Comparison of ENCODE assay signal across 8 cellular contexts in genomic region chr2:151999058-151999457, GRCh38.
DNase-seq lines count a peak whose midpoint lies in the region; ATAC-seq and TF ChIP-seq lines count a peak whose summit lies in the region.

No MANE protein-coding gene starts in this region.

- peak; percentile 74 for DNase-seq in D341Med (ENCODE audit: low spot score)
- peak; percentile 34 for DNase-seq in IMR-90
- DNase-seq in Peyer's patch, result peak in 2 of 3 donors; percentile 39 to 74
- peak; percentile 38 for DNase-seq in activated naive CD4-positive, alpha-beta T cell treated with anti-CD3 and anti-CD28 coated beads, Interleukin-2, amount 50 U/mL, for 16 hours
- peak; percentile 59 for DNase-seq in right atrium auricular region (ENCODE audit: low spot score)
- peak; percentile 6 to 42 (median 38) for DNase-seq in stimulated activated CD4-positive, alpha-beta T cell treated with anti-CD3 and anti-CD28 coated beads, Interleukin-12 subunit alpha, Interleukin-12 subunit beta, amount 100 ng/mL, for 48 hours (ENCODE audit: low read depth in 2 of 3, low spot score in 1 of 3)
- DNase-seq in NCI-H1048 (lab: John Stamatoyannopoulos, UW), result no peak

- TF ChIP-seq RAD21 in IMR-90 (IDR thresholded peaks at IDR 0.05; ENCODE audit: low read length), result peak; percentile 48

- TF ChIP-seq POLR2A in IMR-90 (IDR thresholded peaks at IDR 0.05; ENCODE audit: low read depth, low read length) (no peak), Peyer's patch (IDR thresholded peaks at IDR 0.05) (no peak)

- in situ Hi-C loops in IMR-90 (cut with MboI; ENCODE audit: low sequenced_read_pairs), result no loop called here

- no peak overlapping the region for H3K4me3 ChIP-seq in IMR-90 (ENCODE audit: insufficient read depth, low read depth, low read length)
- H3K4me3 ChIP-seq in Peyer's patch, result no peak overlapping the region
- no peak overlapping the region for H3K4me3 ChIP-seq in right atrium auricular region

- no peak overlapping the region for H4K91ac ChIP-seq in IMR-90 (ENCODE audit: insufficient read depth, low read depth, low read length)

- no peak overlapping the region for H3K4ac ChIP-seq in IMR-90 (ENCODE audit: low read depth, low read length)

- H3K79me1 ChIP-seq in IMR-90 (ENCODE audit: low read depth in 1 of 2, low read length in 2 of 2), result no peaks in the 10 kb centered on the region

- H3K18ac ChIP-seq in IMR-90 (ENCODE audit: low read depth, low read length), result no peak overlapping the region

- no peaks in the 10 kb centered on the region for H3K9me1 ChIP-seq in IMR-90 (ENCODE audit: insufficient read depth, low read length)

- no peak overlapping the region for H2AK9ac ChIP-seq in IMR-90 (replicated peaks; ENCODE audit: low read depth, low read length, poor library complexity)

- H3K4me2 ChIP-seq in IMR-90 (ENCODE audit: low read depth, low read length), result no peak overlapping the region

- ATAC-seq in GM21390 (IDR thresholded peaks at IDR 0.05; ENCODE audit: unreplicated experiment) (peak; percentile 81), IMR-90 (ENCODE audit: low read depth) (peak; percentile 85)

- no peak overlapping the region for H4K5ac ChIP-seq in IMR-90 (ENCODE audit: low read depth, low read length)

- no peak overlapping the region for H2BK20ac ChIP-seq in IMR-90 (ENCODE audit: low read depth, low read length)

- H3K27me3 ChIP-seq in IMR-90 (ENCODE audit: control insufficient read depth, insufficient read depth, low read length) (peaks cover 6% of the 10 kb centered on the region), Peyer's patch (no peaks in the 10 kb centered on the region), right atrium auricular region (no peaks in the 10 kb centered on the region)

- H3K23ac ChIP-seq in IMR-90 (ENCODE audit: low read depth, low read length), result no peak overlapping the region

- H3K4me1 ChIP-seq in IMR-90 (ENCODE audit: control insufficient read depth, insufficient read depth, low read length), result no peaks in the 10 kb centered on the region
- no peaks in the 10 kb centered on the region for H3K4me1 ChIP-seq in Peyer's patch
- no peaks in the 10 kb centered on the region for H3K4me1 ChIP-seq in right atrium auricular region

- no TSS peak for BruUV-seq in IMR-90 (replicated peaks; lab: Mats Ljungman, UMichigan)

- WGBS in IMR-90 (ENCODE audit: extremely low coverage in 2 of 2, insufficient read length in 1 of 2), 2 experiments, result no CpG with 5 or more reads among the region's 6 CpGs

- TF ChIP-seq CTCF in IMR-90 (conservative IDR thresholded peaks at IDR 0.05; ENCODE audit: low read depth, low read length) (peak; percentile 62), Peyer's patch (IDR thresholded peaks at IDR 0.05) (peak in 5 of 6 experiments; percentile 46 to 71 (median 54)), right atrium auricular region (IDR thresholded peaks at IDR 0.05) (peak; percentile 27 to 82)

- H2BK5ac ChIP-seq in IMR-90 (ENCODE audit: low read depth, low read length, poor library complexity, severe bottlenecking), result no peak overlapping the region

- H3K9me3 ChIP-seq in IMR-90 (ENCODE audit: control insufficient read depth, insufficient read depth, low read length) (no peaks in the 10 kb centered on the region), Peyer's patch (no peaks in the 10 kb centered on the region), right atrium auricular region (no peaks in the 10 kb centered on the region)

- no peaks in the 10 kb centered on the region for H3K36me3 ChIP-seq in IMR-90 (ENCODE audit: control insufficient read depth, insufficient read depth, low read length)
- no peaks in the 10 kb centered on the region for H3K36me3 ChIP-seq in Peyer's patch
- no peaks in the 10 kb centered on the region for H3K36me3 ChIP-seq in right atrium auricular region

- H2BK120ac ChIP-seq in IMR-90 (ENCODE audit: low read depth, low read length), result no peak overlapping the region

- H3K9ac ChIP-seq in IMR-90 (ENCODE audit: low read depth, low read length), result no peak overlapping the region

- H2AFZ ChIP-seq in IMR-90 (replicated peaks; ENCODE audit: low read length, poor library complexity), result no peak overlapping the region

- CTCF ChIA-PET in IMR-90 (lab: Yijun Ruan, JAX), result interaction anchor here (0.6 to 1.3 kb wide), 4 partner anchors 11 to 497 kb away, joined by 3 to 12 read pairs (median 4); no protein-coding TSS in a partner anchor

- H2BK15ac ChIP-seq in IMR-90 (ENCODE audit: low read depth, low read length), result no peak overlapping the region

- H4K8ac ChIP-seq in IMR-90 (ENCODE audit: low read depth in 2 of 2, low read length in 2 of 2), result no peak overlapping the region

- H4K20me1 ChIP-seq in IMR-90 (ENCODE audit: insufficient read depth, low read length), result no peaks in the 10 kb centered on the region

- no peak overlapping the region for H3K27ac ChIP-seq in IMR-90 (ENCODE audit: insufficient read depth, low read length)
- no peak overlapping the region for H3K27ac ChIP-seq in Peyer's patch
- no peak overlapping the region for H3K27ac ChIP-seq in right atrium auricular region

- no peak overlapping the region for H2AK5ac ChIP-seq in IMR-90 (ENCODE audit: low read depth, low read length)

- intact Hi-C loops in IMR-90 (cut with micrococcal nuclease), result loop anchor here (1.0 kb wide), 1 partner anchor 26 kb away; no protein-coding TSS in a partner anchor

- dilution Hi-C loops in IMR-90 (cut with HindIII; ENCODE audit: low sequenced_read_pairs, unreplicated experiment), result no loop called here

- POLR2A ChIA-PET in IMR-90 (lab: Charles Lee; ENCODE audit: unreplicated experiment), result no interaction called here

- no peak overlapping the region for H3K56ac ChIP-seq in IMR-90 (ENCODE audit: extremely low read depth, insufficient read depth, low read length)

- H3K14ac ChIP-seq in IMR-90 (replicated peaks; ENCODE audit: low read depth, low read length), result no peak overlapping the region

TF ChIP-seq in IMR-90, 13 proteins besides CTCF, POLR2A, EP300 and RAD21:
- TF ChIP-seq SMC3 (IDR thresholded peaks at IDR 0.05; ENCODE audit: low read depth, low read length) (peak; percentile 34; the same call in 1 of the 2 replicates), MAZ (IDR thresholded peaks at IDR 0.05; ENCODE audit: borderline replicate concordance, low read depth, low read length) (no peak), CHD1 (IDR thresholded peaks at IDR 0.05; ENCODE audit: low read depth, low read length) (no peak)
